10 cellular contexts compared by ENCODE assay signal in genomic region chrX:150062292-150063137, GRCh38.
DNase-seq lines count a peak whose midpoint lies in the region; ATAC-seq and TF ChIP-seq lines count a peak whose summit lies in the region.
"Had no signal": no experiment of that assay in that cellular context is flagged by ENCODE, and none has a peak within 500 bp of the region (broad histone marks: within the 10 kb centered on the region; RNA-seq: fewer than 3 reads in every experiment).

No MANE protein-coding gene starts in this region.

- ATAC-seq in GM19395 (IDR thresholded peaks at IDR 0.05; ENCODE audit: unreplicated experiment) (no peak), GM21423 (IDR thresholded peaks at IDR 0.05; ENCODE audit: unreplicated experiment) (no peak)
- ATAC-seq: naive thymus-derived CD8-positive, alpha-beta T cell; T-helper 17 cell had no signal

- H3K36me3 Mint-ChIP-seq in chondrocyte (ENCODE audit: low read depth) (no peaks in the 10 kb centered on the region), osteocyte (ENCODE audit: unreplicated experiment) (no peaks in the 10 kb centered on the region)
- H3K36me3 Mint-ChIP-seq: naive thymus-derived CD8-positive, alpha-beta T cell had no signal

- H3K4me1 ChIP-seq in Karpas-422 (ENCODE audit: low read length): peaks cover 9% of the 10 kb centered on the region

- H3K79me2 ChIP-seq in Karpas-422 (ENCODE audit: low read length): no peaks in the 10 kb centered on the region

- H3K9ac ChIP-seq in Karpas-422 (ENCODE audit: low read length): no peak overlapping the region

- no peak overlapping the region for H3K4me3 ChIP-seq in Karpas-422 (ENCODE audit: low read length)

- no peak overlapping the region for H3K4me3 Mint-ChIP-seq in chondrocyte (ENCODE audit: unreplicated experiment)
- H3K4me3 Mint-ChIP-seq in osteocyte (ENCODE audit: unreplicated experiment): no peak overlapping the region
- H3K4me3 Mint-ChIP-seq: naive thymus-derived CD8-positive, alpha-beta T cell; T-helper 17 cell had no signal

- no peak overlapping the region for H3K4me2 ChIP-seq in Karpas-422 (ENCODE audit: low read depth, low read length, poor library complexity, severe bottlenecking)

- no peaks in the 10 kb centered on the region for H3K27me3 ChIP-seq in Karpas-422 (ENCODE audit: low read length)

- H3K9me3 Mint-ChIP-seq in chondrocyte (ENCODE audit: low read depth) (peaks cover 6% of the 10 kb centered on the region), osteocyte (ENCODE audit: unreplicated experiment) (peaks cover 9% of the 10 kb centered on the region)

- H3K27me3 Mint-ChIP-seq in chondrocyte (ENCODE audit: low read depth) (no peaks in the 10 kb centered on the region), osteocyte (ENCODE audit: unreplicated experiment) (no peaks in the 10 kb centered on the region)

- H3K36me3 ChIP-seq in Karpas-422 (ENCODE audit: insufficient read depth, low read length): no peaks in the 10 kb centered on the region

- no peak overlapping the region for H2AFZ ChIP-seq in Karpas-422 (ENCODE audit: low read length)

- H3K27ac Mint-ChIP-seq in chondrocyte (ENCODE audit: unreplicated experiment) (peak overlapping the region; percentile 66), osteocyte (ENCODE audit: unreplicated experiment) (peak overlapping the region; percentile 83)
- H3K27ac Mint-ChIP-seq: naive thymus-derived CD8-positive, alpha-beta T cell; T-helper 17 cell had no signal

- no peaks in the 10 kb centered on the region for H3K9me3 ChIP-seq in Karpas-422 (ENCODE audit: low read length)

- peak; percentile 93 for DNase-seq in EH (ENCODE audit: low read depth)
- DNase-seq in NCI-H187 treated with DMSO at 0.1 percent for 48 hours (lab: John Stamatoyannopoulos, UW): peak; percentile 80
- DNase-seq in chondrocyte (ENCODE audit: low spot score): no peak
- DNase-seq in osteocyte (ENCODE audit: extremely low spot score, unreplicated experiment): no peak
- DNase-seq in Karpas-422: no peak
- no peak for DNase-seq in activated naive CD4-positive, alpha-beta T cell (lab: John Stamatoyannopoulos, UW)
- DNase-seq: naive thymus-derived CD8-positive, alpha-beta T cell; T-helper 17 cell had no signal

- no peak overlapping the region for H3K27ac ChIP-seq in Karpas-422 (ENCODE audit: low read length)

- peak; percentile 36 for TF ChIP-seq CTCF in chondrocyte (IDR thresholded peaks at IDR 0.05)
- peak; percentile 32 for TF ChIP-seq CTCF in osteocyte (IDR thresholded peaks at IDR 0.05)

- H3K9me2 ChIP-seq in Karpas-422 (replicated peaks; ENCODE audit: insufficient read depth, low read length): no peaks in the 10 kb centered on the region

- H3K4me1 Mint-ChIP-seq in chondrocyte (ENCODE audit: low read depth) (peaks cover 19% of the 10 kb centered on the region), osteocyte (ENCODE audit: unreplicated experiment) (peaks cover 27% of the 10 kb centered on the region)
- H3K4me1 Mint-ChIP-seq: T-helper 17 cell had no signal

- no peaks in the 10 kb centered on the region for H4K20me1 ChIP-seq in Karpas-422 (ENCODE audit: insufficient read depth, low read depth, low read length)

Comparison
In these comparisons a context has a peak if more than half of its experiments do, and no peak if none do; other contexts are left out.
1. DNase-seq: peak in EH (single experiment) and NCI-H187 treated with DMSO at 0.1 percent for 48 hours (single experiment); none in chondrocyte (single experiment), osteocyte (single experiment), Karpas-422 (single experiment) and activated naive CD4-positive, alpha-beta T cell (0 of 4).